14 cellular contexts compared by ENCODE assay signal in the genomic region with DNA sequence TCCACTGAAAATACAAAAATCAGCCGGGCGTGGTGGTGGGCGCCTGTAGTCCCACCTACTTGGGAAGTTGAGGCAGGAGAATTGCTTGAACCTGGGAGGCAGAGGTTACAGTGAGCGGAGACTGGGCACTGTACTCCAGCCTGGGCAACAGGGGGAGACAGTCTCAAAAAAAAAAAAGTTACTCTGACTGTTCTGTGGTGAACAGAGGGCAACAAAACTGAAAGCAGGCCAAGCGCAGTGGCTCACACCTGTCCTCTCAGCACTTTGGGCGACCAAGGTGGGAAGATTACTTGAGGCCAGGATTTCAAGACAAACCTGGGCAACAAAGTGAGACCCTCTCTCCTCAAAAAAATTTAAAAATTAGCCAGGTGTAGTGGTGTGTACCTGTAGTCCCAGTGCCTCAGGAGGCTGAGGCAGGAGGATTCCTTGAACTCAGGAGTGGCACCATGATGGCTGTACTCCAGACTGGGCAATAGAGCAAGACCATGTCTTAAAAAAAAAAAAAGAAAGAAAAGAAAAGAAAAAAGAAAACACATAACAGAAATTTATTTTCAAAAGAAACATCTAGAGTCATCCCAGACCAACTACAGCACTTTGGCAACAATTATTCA. TPM values are rescaled to one million over a fixed set of nuclear protein-coding genes. Genes with fewer than 3 reads are reported as not detected.
A peak's percentile ranks its signal among the peaks of the same experiment; 100 is the strongest.
DNase-seq lines count a peak whose midpoint lies in the region; ATAC-seq, FAIRE-seq and TF ChIP-seq lines count a peak whose summit lies in the region.
"Had no signal": no experiment of that assay in that cellular context is flagged by ENCODE, and none has a peak within 500 bp of the region (broad histone marks: within the 10 kb centered on the region; RNA-seq: fewer than 3 reads in every experiment).

No MANE protein-coding gene starts in this region.

- H3K79me2 ChIP-seq in H1 (ENCODE audit: control insufficient read depth in 1 of 2, insufficient read depth in 2 of 2, low read length in 2 of 2): no peaks in the 10 kb centered on the region

- H3K4ac ChIP-seq in H1 (replicated peaks; ENCODE audit: insufficient read length, low read depth, low read length): no peak overlapping the region

- no peak for TF ChIP-seq EP300 in H1 (IDR thresholded peaks at IDR 0.05; ENCODE audit: borderline replicate concordance in 1 of 2, low read depth in 2 of 2, low read length in 2 of 2)
- no peak for TF ChIP-seq EP300 in stomach (IDR thresholded peaks at IDR 0.05)

- no peak overlapping the region for H2BK5ac ChIP-seq in H1 (ENCODE audit: low read depth, low read length)

- WGBS in H1 (ENCODE audit: extremely low coverage in 1 of 2, insufficient coverage in 1 of 2, insufficient read length in 1 of 2, insufficient replicate concordance in 2 of 2, low coverage in 1 of 2, low lambda C conversion rate in 2 of 2, missing lambda C conversion rate in 1 of 2), 2 experiments: 92% methylated on average over 6 of the region's 6 CpGs; no CpG with 5 or more reads in 1 of the 2 experiments
- WGBS in stomach, 5 donors: 83 to 92% (median 91%) methylated on average over 6 of the region's 6 CpGs

- H3K4me1 ChIP-seq in A673 (ENCODE audit: insufficient read depth, low read length, poor library complexity, severe bottlenecking): no peaks in the 10 kb centered on the region
- no peaks in the 10 kb centered on the region for H3K4me1 ChIP-seq in H1 (replicated peaks in 1 of 4; ENCODE audit: control insufficient read depth in 3 of 4, insufficient read depth in 4 of 4, low read length in 3 of 4)
- no peaks in the 10 kb centered on the region for H3K4me1 ChIP-seq in stomach
- H3K4me1 ChIP-seq: heart left ventricle had no signal

- 0 out of 2 replicates have a peak overlapping the region, but pooled peaks have one; percentile 51 for H4K8ac ChIP-seq in H1 (ENCODE audit: extremely low read depth, insufficient read depth, low read length)

- no peaks in the 10 kb centered on the region for H3K36me3 ChIP-seq in A673 (ENCODE audit: insufficient read depth, low read length, poor library complexity, severe bottlenecking)
- no peaks in the 10 kb centered on the region for H3K36me3 ChIP-seq in H1 (ENCODE audit: control insufficient read depth in 2 of 4, insufficient read depth in 4 of 4, low read length in 3 of 4)
- no peaks in the 10 kb centered on the region for H3K36me3 ChIP-seq in stomach
- H3K36me3 ChIP-seq: heart left ventricle, thoracic aorta had no signal

- no peak overlapping the region for H2AFZ ChIP-seq in H1 (ENCODE audit: low read length)

- TF ChIP-seq POLR2A in H1 (IDR thresholded peaks at IDR 0.05; ENCODE audit: control extremely low read depth in 1 of 2, low read depth in 2 of 2, low read length in 2 of 2) (no peak), stomach (IDR thresholded peaks at IDR 0.05) (no peak)

- peak; percentile 47 to 63 for TF ChIP-seq RAD21 in H1 (IDR thresholded peaks at IDR 0.05 in 1 of 2, conservative IDR thresholded peaks at IDR 0.05 in 1 of 2; ENCODE audit: low read depth in 2 of 2, low read length in 2 of 2)

- no peak for FAIRE-seq in H1 (lab: Jason Lieb, UNC)

- POLR2A ChIA-PET in A673 (lab: Charles Lee; ENCODE audit: low non-redundant PET): no interaction called here
- POLR2A ChIA-PET in H1 (lab: Charles Lee; ENCODE audit: partially characterized antibody): no interaction called here

- no peak overlapping the region for H3K9ac ChIP-seq in H1 (replicated peaks in 1 of 4; ENCODE audit: extremely low read depth in 1 of 4, low read depth in 3 of 4, low read length in 3 of 4)

- peak; percentile 68 for ATAC-seq in GM18909 (IDR thresholded peaks at IDR 0.05; ENCODE audit: poor library complexity, unreplicated experiment)
- ATAC-seq: heart left ventricle had no signal

- no peak overlapping the region for H2BK120ac ChIP-seq in H1 (replicated peaks; ENCODE audit: low read depth, low read length)

- H3K27ac Mint-ChIP-seq in endothelial cell (ENCODE audit: unreplicated experiment): no peak overlapping the region

- H3K4me2 ChIP-seq in H1 (ENCODE audit: insufficient read depth in 1 of 2, low read depth in 2 of 2, low read length in 2 of 2): no peak overlapping the region

- no peak overlapping the region for H3K56ac ChIP-seq in H1 (replicated peaks; ENCODE audit: insufficient read length, low read depth, low read length)

- intact Hi-C loops in A673 (cut with micrococcal nuclease; ENCODE audit: unreplicated experiment) (no loop called here), stomach (cut with DNase I; ENCODE audit: low total_unique reads) (no loop called here)

- H3K4me3 ChIP-seq in A673 (ENCODE audit: low read depth, low read length, poor library complexity, severe bottlenecking) (no peak overlapping the region), H1 (ENCODE audit: extremely low read depth in 1 of 4, insufficient read depth in 2 of 4, low read depth in 3 of 4, low read length in 4 of 4) (no peak overlapping the region), stomach (no peak overlapping the region)
- H3K4me3 ChIP-seq: coronary artery, heart left ventricle, thoracic aorta had no signal

- no peak overlapping the region for H3K14ac ChIP-seq in H1 (ENCODE audit: insufficient read length)

- no peak overlapping the region for H2BK12ac ChIP-seq in H1 (ENCODE audit: low read depth, low read length)

- CTCF ChIA-PET in A673 (lab: Charles Lee): no interaction called here
- CTCF ChIA-PET in H1 (lab: Charles Lee; ENCODE audit: partially characterized antibody): interaction anchor here (0.6 to 1.7 kb wide), 6 partner anchors 23 to 112 kb away, joined by 3 to 6 read pairs (median 4); no protein-coding TSS in a partner anchor

- no peaks in the 10 kb centered on the region for H3K4me1 Mint-ChIP-seq in endothelial cell (ENCODE audit: unreplicated experiment)

- H3K27ac ChIP-seq in A673 (ENCODE audit: low read depth, low read length, poor library complexity, severe bottlenecking) (no peak overlapping the region), H1 (ENCODE audit: low read depth, low read length) (no peak overlapping the region), stomach (no peak overlapping the region)
- H3K27ac ChIP-seq: coronary artery, heart left ventricle, RWPE1, thoracic aorta had no signal

- H3K27me3 ChIP-seq in A673 (replicated peaks; ENCODE audit: insufficient read depth, low read depth, low read length, poor library complexity) (no peaks in the 10 kb centered on the region), H1 (replicated peaks in 1 of 4; ENCODE audit: control insufficient read depth in 3 of 4, extremely low read depth in 1 of 4, insufficient read depth in 3 of 4, low read length in 3 of 4) (no peaks in the 10 kb centered on the region), stomach (no peaks in the 10 kb centered on the region)
- H3K27me3 ChIP-seq: heart left ventricle had no signal

- H3K36me3 Mint-ChIP-seq in endothelial cell (ENCODE audit: low read depth, unreplicated experiment): no peaks in the 10 kb centered on the region

- no peak overlapping the region for H3K18ac ChIP-seq in H1 (ENCODE audit: extremely low read depth, low read length)

- no TSS peak for BruUV-seq in A673 (replicated peaks; lab: Mats Ljungman, UMichigan)

- no peak overlapping the region for H2BK20ac ChIP-seq in H1 (ENCODE audit: low read length)

- no peak overlapping the region for H4K91ac ChIP-seq in H1 (replicated peaks; ENCODE audit: insufficient read length, low read length)

- H3K23me2 ChIP-seq in H1 (ENCODE audit: low read depth, low read length): no peaks in the 10 kb centered on the region; the same call in 1 of the 2 replicates

- no peaks in the 10 kb centered on the region for H3K79me1 ChIP-seq in H1 (ENCODE audit: low read depth, low read length)

- DNase-seq in A673 (ENCODE audit: low spot score) (no peak), NCI-H69 (lab: John Stamatoyannopoulos, UW) (peak; percentile 16), H1 (ENCODE audit: low read depth in 1 of 2, low spot score in 2 of 2) (no peak), NCI-H510A (lab: John Stamatoyannopoulos, UW) (no peak), endothelial cell (ENCODE audit: low spot score) (no peak), stomach (no peak)
- no peak for DNase-seq in activated naive CD4-positive, alpha-beta T cell treated with Interleukin-2 at 50 U/mL for 16 hours
- DNase-seq: activated effector memory CD4-positive, alpha-beta T cell treated with Interleukin-2 at 50 U/mL for 16 hours; GF-D8; heart left ventricle had no signal

- no peaks in the 10 kb centered on the region for H3K9me3 Mint-ChIP-seq in endothelial cell (ENCODE audit: unreplicated experiment)

- no peak overlapping the region for H3K4me3 Mint-ChIP-seq in endothelial cell (ENCODE audit: unreplicated experiment)

- no peak overlapping the region for H3K23ac ChIP-seq in H1 (ENCODE audit: insufficient read length)

- no peaks in the 10 kb centered on the region for H3K27me3 Mint-ChIP-seq in endothelial cell (ENCODE audit: unreplicated experiment)

- TF ChIP-seq CTCF in A673 (conservative IDR thresholded peaks at IDR 0.05; ENCODE audit: low read depth, low read length) (peak; percentile 34), H1 (IDR thresholded peaks at IDR 0.05; ENCODE audit: control extremely low read depth in 1 of 3, insufficient read depth in 1 of 3, low read depth in 1 of 3, low read length in 3 of 3) (peak; percentile 27 to 43 (median 35); a peak in 3 of 4 replicates), endothelial cell (IDR thresholded peaks at IDR 0.05; ENCODE audit: unreplicated experiment) (no peak), stomach (IDR thresholded peaks at IDR 0.05) (peak in 1 of 7 experiments; percentile 22)

- no peaks in the 10 kb centered on the region for H3K9me3 ChIP-seq in A673 (ENCODE audit: low read depth, low read length, poor library complexity, severe bottlenecking)
- no peaks in the 10 kb centered on the region for H3K9me3 ChIP-seq in H1 (ENCODE audit: insufficient read depth in 2 of 2, low read depth in 1 of 2, low read length in 1 of 2)
- H3K9me3 ChIP-seq in stomach: no peaks in the 10 kb centered on the region
- H3K9me3 ChIP-seq: thoracic aorta had no signal

- no peaks in the 10 kb centered on the region for H4K20me1 ChIP-seq in H1 (replicated peaks in 1 of 2; ENCODE audit: control insufficient read depth in 1 of 2, insufficient read depth in 2 of 2, low read length in 2 of 2)

- no peak overlapping the region for H2AK5ac ChIP-seq in H1 (ENCODE audit: low read depth, low read length)

- no peak overlapping the region for H4K5ac ChIP-seq in H1 (ENCODE audit: insufficient read length, low read depth, low read length)

- H2BK15ac ChIP-seq in H1 (ENCODE audit: low read length): no peak overlapping the region

RNA-seq across cellular contexts. Expression of a gene that starts 13.6 kb away (rescaled TPM):
- total RNA-seq in A673 (2021) (244 and 275 TPM in 2 replicates), endothelial cell (ENCODE audit: unreplicated experiment) (264 TPM), stomach (100 to 1,000 TPM; 114 to 463 (median 173) TPM)
- total RNA-seq in H1 (2021; fragmentation: NEBNext Ultra II Directional; extraction: Animal tissue kit (Norgen Biotek cat#: 25700)): 240 and 242 TPM in 2 replicates
- polyA plus RNA-seq in H1 (2011; rRNA removed) (113 and 179 TPM in 2 replicates), stomach (100 to 1,000 TPM in 1 of 3 donors, 10 to 100 TPM in 2; 40.8 to 116 (median 48.7) TPM)
- 181 TPM for polyA plus RNA-seq in H1 (2011; cell fraction: cytosol; rRNA removed)
- polyA plus RNA-seq in H1 (2011; cell fraction: nucleus; rRNA removed): 68.6 TPM
- polyA plus RNA-seq in H1 (2012, experiment 1 of 2): 159 to 285 TPM (median 199 TPM) in 4 replicates
- polyA plus RNA-seq in H1 (2012, experiment 2 of 2): 93.2 TPM
- 447 TPM for polyA plus RNA-seq in H1 (2013, experiment 1 of 2)
- 509 TPM for polyA plus RNA-seq in H1 (2013, experiment 2 of 2)
- 157 and 171 TPM in 2 replicates for polyA minus RNA-seq in H1 (2011; rRNA and poly(A)+ RNA removed)
- 108 TPM for polyA minus RNA-seq in H1 (2011; cell fraction: cytosol; rRNA and poly(A)+ RNA removed)
- 128 TPM for polyA minus RNA-seq in H1 (2011; cell fraction: nucleus; rRNA and poly(A)+ RNA removed)
